16 cellular contexts compared by ENCODE assay signal in the genomic region with DNA sequence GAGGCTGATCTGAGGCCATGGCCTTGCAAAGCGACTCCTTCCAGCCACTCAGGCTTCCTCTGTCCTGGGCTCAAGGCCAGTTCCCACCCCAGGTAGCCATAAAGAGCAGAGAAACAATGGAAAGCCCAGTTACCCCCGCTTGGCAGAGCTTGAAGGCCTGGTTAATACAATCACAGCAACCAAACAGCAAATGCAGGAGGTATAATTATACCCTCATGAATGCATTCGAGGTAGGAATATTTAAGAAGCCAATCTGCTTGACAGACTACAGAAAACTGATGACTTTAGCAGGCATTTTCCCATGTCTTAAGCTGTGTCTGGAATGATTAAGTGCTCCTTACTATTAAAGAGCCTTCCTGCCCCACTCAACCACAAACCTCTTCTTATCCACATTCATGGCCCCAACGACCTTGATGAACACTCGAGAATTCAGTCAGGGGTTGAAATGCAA.
DNase-seq lines count a peak whose midpoint lies in the region; ATAC-seq, FAIRE-seq and TF ChIP-seq lines count a peak whose summit lies in the region.
"Had no signal": no experiment of that assay in that cellular context is flagged by ENCODE, and none has a peak within 500 bp of the region (broad histone marks: within the 10 kb centered on the region; RNA-seq: fewer than 3 reads in every experiment).

No MANE protein-coding gene starts in this region.

- DNase-seq in NCI-H1417 (lab: John Stamatoyannopoulos, UW) (peak in 2 of 3 experiments; percentile 11 to 63), NCI-H1417 treated with DMSO at 0.1 percent for 48 hours (lab: John Stamatoyannopoulos, UW) (no peak), NCI-H1092 (lab: John Stamatoyannopoulos, UW) (peak; percentile 30), amniotic epithelial cell (ENCODE audit: low read depth) (peak; percentile 38), pancreas (peak in 3 of 6 donors; percentile 24 to 44 (median 25)), NCI-H526 (lab: John Stamatoyannopoulos, UW) (no peak), HK-2 (ENCODE audit: unreplicated experiment) (no peak)
- DNase-seq in activated naive CD4-positive, alpha-beta T cell treated with anti-CD3 and anti-CD28 coated beads for 36 hours, result no peak
- DNase-seq: H9, NCI-H510A treated with DMSO at 0.1 percent for 48 hours had no signal

- H3K9me3 Mint-ChIP-seq in activated naive CD4-positive, alpha-beta T cell treated with anti-CD3 and anti-CD28 coated beads for 36 hours, result peaks cover 3% of the 10 kb centered on the region

- no peaks in the 10 kb centered on the region for H3K9me3 ChIP-seq in pancreas
- H3K9me3 ChIP-seq: SJSA1 had no signal

- no peak overlapping the region for H3K27ac Mint-ChIP-seq in activated naive CD4-positive, alpha-beta T cell treated with anti-CD3 and anti-CD28 coated beads for 36 hours
- H3K27ac Mint-ChIP-seq: B cell had no signal

- H3K4me3 ChIP-seq in pancreas, result no peak overlapping the region
- H3K4me3 ChIP-seq: GM12878, SJSA1 had no signal

- H3K27ac ChIP-seq in pancreas, result no peak overlapping the region
- H3K27ac ChIP-seq: 22Rv1, KMS-11, SJSA1 had no signal

- no peaks in the 10 kb centered on the region for H3K27me3 Mint-ChIP-seq in activated naive CD4-positive, alpha-beta T cell treated with anti-CD3 and anti-CD28 coated beads for 36 hours (ENCODE audit: low read depth)
- H3K27me3 Mint-ChIP-seq: B cell had no signal

- H3K27me3 ChIP-seq in pancreas, result no peaks in the 10 kb centered on the region
- H3K27me3 ChIP-seq: SJSA1 had no signal

- CTCF ChIA-PET in activated naive CD4-positive, alpha-beta T cell treated with anti-CD3 and anti-CD28 coated beads for 36 hours (lab: Charles Lee), result interaction anchor here (0.7 to 1.2 kb wide), 2 partner anchors 9 to 21 kb away, joined by 3 read pairs; no protein-coding TSS in a partner anchor

- no peaks in the 10 kb centered on the region for H3K4me1 ChIP-seq in pancreas
- H3K4me1 ChIP-seq: SJSA1 had no signal

- ATAC-seq in pancreas, result peak in 3 of 4 donors; percentile 63 to 83 (median 68)
- ATAC-seq: GM12878, Panc1 had no signal

- H3K36me3 Mint-ChIP-seq in activated naive CD4-positive, alpha-beta T cell treated with anti-CD3 and anti-CD28 coated beads for 36 hours (ENCODE audit: low read depth), result no peaks in the 10 kb centered on the region

- TF ChIP-seq CTCF in pancreas (IDR thresholded peaks at IDR 0.05), result no peak

- 26% methylated on average over 5 of the region's 5 CpGs for WGBS in pancreas, 2 donors

- H3K36me3 ChIP-seq in pancreas, result no peaks in the 10 kb centered on the region

- H3K4me1 Mint-ChIP-seq in activated naive CD4-positive, alpha-beta T cell treated with anti-CD3 and anti-CD28 coated beads for 36 hours (ENCODE audit: low read depth), result no peaks in the 10 kb centered on the region
- H3K4me1 Mint-ChIP-seq: B cell, H9 had no signal

- no peak overlapping the region for H3K4me3 Mint-ChIP-seq in activated naive CD4-positive, alpha-beta T cell treated with anti-CD3 and anti-CD28 coated beads for 36 hours
- H3K4me3 Mint-ChIP-seq: B cell, H9 had no signal

- intact Hi-C loops in pancreas (cut with DNase I), result no loop called here
- intact Hi-C loops in activated naive CD4-positive, alpha-beta T cell treated with anti-CD3 and anti-CD28 coated beads for 36 hours (cut with micrococcal nuclease), result no loop called here

- FAIRE-seq in pancreas (lab: Jason Lieb, UNC), result no peak
- FAIRE-seq: GM12878 had no signal

Comparison
In these comparisons a context has a peak if more than half of its experiments do, and no peak if none do; other contexts are left out.
1. DNase-seq: peak in NCI-H1417 (2 of 3), NCI-H1092 (single experiment) and amniotic epithelial cell (single experiment); none in NCI-H1417 treated with DMSO at 0.1 percent for 48 hours (single experiment), activated naive CD4-positive, alpha-beta T cell treated with anti-CD3 and anti-CD28 coated beads for 36 hours (single experiment), NCI-H526 (0 of 2) and HK-2 (single experiment).